Comparison of ENCODE assay signal across 2 cellular contexts in genomic region chr1:67931198-67931597, GRCh38.
TF ChIP-seq lines count a peak whose summit lies in the region.

No MANE protein-coding gene starts in this region.

TF ChIP-seq in HepG2, 621 proteins besides CTCF, POLR2A, EP300 and RAD21:
- TF ChIP-seq LRRFIP1 (CRISPR knock-in tag; conservative IDR thresholded peaks at IDR 0.05) (no peak), MAFF (IDR thresholded peaks at IDR 0.05; ENCODE audit: low read depth, low read length) (peak; percentile 65), NFKBIZ (CRISPR knock-in tag; IDR thresholded peaks at IDR 0.05) (no peak), MTF2 (CRISPR knock-in tag; IDR thresholded peaks at IDR 0.05; ENCODE audit: borderline replicate concordance) (no peak), ZNF580 (CRISPR knock-in tag; IDR thresholded peaks at IDR 0.05; ENCODE audit: borderline replicate concordance, low read depth) (no peak), ZFY (CRISPR knock-in tag; IDR thresholded peaks at IDR 0.05) (no peak), PHB2 (IDR thresholded peaks at IDR 0.05; ENCODE audit: partially characterized antibody) (no peak), FOXM1 (CRISPR knock-in tag; IDR thresholded peaks at IDR 0.05) (no peak), TFAP4 (IDR thresholded peaks at IDR 0.05; ENCODE audit: borderline replicate concordance, low read depth) (no peak), MAFK (conservative IDR thresholded peaks at IDR 0.05 in 1 of 2, IDR thresholded peaks at IDR 0.05 in 1 of 2; ENCODE audit: low read length in 2 of 2) (peak; percentile 54 to 71), ZBTB34 (CRISPR knock-in tag; IDR thresholded peaks at IDR 0.05) (no peak), SIX4 (CRISPR knock-in tag; IDR thresholded peaks at IDR 0.05) (no peak), ZNF546 (CRISPR knock-in tag; conservative IDR thresholded peaks at IDR 0.05) (no peak)

TF ChIP-seq in IMR-90, 13 proteins besides CTCF, POLR2A, EP300 and RAD21 (continued from another document):
- TF ChIP-seq USF2 (IDR thresholded peaks at IDR 0.05; ENCODE audit: low read depth, low read length) (no peak), MAFK (IDR thresholded peaks at IDR 0.05; ENCODE audit: low read depth, low read length) (peak; percentile 46; the same call in 1 of the 2 replicates), NFE2L2 (IDR thresholded peaks at IDR 0.05; ENCODE audit: low read depth, low read length) (no peak)
